8 cellular contexts compared by ENCODE assay signal in genomic region chr7:106285051-106285800, GRCh38. TPM values are rescaled to one million over a fixed set of nuclear protein-coding genes. Genes with fewer than 3 reads are reported as not detected.
DNase-seq lines count a peak whose midpoint lies in the region; TF ChIP-seq lines count a peak whose summit lies in the region.

No MANE protein-coding gene starts in this region.

- H3K27me3 Mint-ChIP-seq in HFFc6 (ENCODE audit: insufficient read depth), result peaks cover 3% of the 10 kb centered on the region

- H3K27ac ChIP-seq in suprapubic skin, result peak overlapping the region; percentile 98

- peak; percentile 20; the same call in 1 of the 2 replicates for TF ChIP-seq CTCF in HFFc6 (IDR thresholded peaks at IDR 0.05)
- no peak for TF ChIP-seq CTCF in suprapubic skin (IDR thresholded peaks at IDR 0.05)

- H3K9me3 ChIP-seq in suprapubic skin, result no peaks in the 10 kb centered on the region

- 0 out of 2 replicates have a peak, but pooled peaks cover 5% of the 10 kb centered on the region for H3K36me3 Mint-ChIP-seq in HFFc6 (ENCODE audit: low read depth)

- H3K27me3 ChIP-seq in suprapubic skin, result no peaks in the 10 kb centered on the region

- peaks cover 49% of the 10 kb centered on the region for H3K4me1 ChIP-seq in suprapubic skin

- TF ChIP-seq POLR2A in suprapubic skin (IDR thresholded peaks at IDR 0.05), result peak in 1 of 2 donors; percentile 74

- in situ Hi-C loops in SK-MEL-5 (cut with HindIII; ENCODE audit: low pct_unique_long_range_greater_than_20kb, low sequenced_read_pairs), result no loop called here

- 0% methylated on average over 34 of the region's 68 CpGs for WGBS in suprapubic skin

- no peaks in the 10 kb centered on the region for H3K9me3 Mint-ChIP-seq in HFFc6

- TF ChIP-seq EP300 in suprapubic skin (IDR thresholded peaks at IDR 0.05), result peak; percentile 83

- H3K27ac Mint-ChIP-seq in HFFc6, result peak overlapping the region; percentile 99

- DNase-seq in GM04504 (ENCODE audit: low read depth), result peak; percentile 95
- DNase-seq in HFFc6, result peak; percentile 95
- peak; percentile 99 for DNase-seq in NAMALWA (ENCODE audit: low spot score)
- DNase-seq in SK-MEL-5 (ENCODE audit: low read depth, low spot score), result peak; percentile 99
- DNase-seq in activated naive CD4-positive, alpha-beta T cell treated with anti-CD3 and anti-CD28 coated beads, Interleukin-2, amount 50 U/mL, for 16 hours, result peak; percentile 100
- peak; percentile 96 for DNase-seq in globus pallidus (ENCODE audit: low spot score)
- peak; percentile 61 to 99 (median 94) for DNase-seq in nucleus accumbens (lab: John Stamatoyannopoulos, UW)
- DNase-seq in suprapubic skin (ENCODE audit: low spot score in 2 of 2), result peak; percentile 100

- H3K36me3 ChIP-seq in suprapubic skin, result no peaks in the 10 kb centered on the region

- H3K4me3 Mint-ChIP-seq in HFFc6, result peak overlapping the region; percentile 96

- H3K4me1 Mint-ChIP-seq in HFFc6 (ENCODE audit: low read depth), result peaks cover 38% of the 10 kb centered on the region

- H3K4me3 ChIP-seq in suprapubic skin, result peak overlapping the region; percentile 82

RNA-seq across cellular contexts. Expression of gene NAMPT, which starts 0.4 kb away (rescaled TPM):
- total RNA-seq in HFFc6 (2021; fragmentation: NEBNext Ultra II Directional; extraction: Animal tissue kit (Norgen Biotek cat#: 25700)), result 10 to 100 TPM; 36.4 to 52.1 (median 44.6) TPM
- total RNA-seq in SK-MEL-5 (2014; rRNA removed; shearing (Covaris generic)), result 206 and 215 TPM in 2 replicates
- polyA plus RNA-seq in SK-MEL-5 (2015; cell fraction: cytosol; rRNA removed), result 153 and 253 TPM in 2 replicates
- 95.0 and 153 TPM in 2 replicates for polyA plus RNA-seq in SK-MEL-5 (2015; cell fraction: nucleus; rRNA removed)
- 100 to 1,000 TPM in 3 of 4 donors, 10 to 100 TPM in 1; 96.7 to 239 (median 189) TPM for total RNA-seq in suprapubic skin

Comparison
In these comparisons a context has a peak if more than half of its experiments do, and no peak if none do; other contexts are left out.
1. Peak in every context shown above with its lines: DNase-seq, H3K4me3 ChIP-seq and H3K27ac ChIP-seq.